In genomic region chr22:32979606-32980005, GRCh38 we compare ENCODE assay signal across 19 cellular contexts.
"Had no signal": no experiment of that assay in that cellular context is flagged by ENCODE, and none has a peak within 500 bp of the region (broad histone marks: within the 10 kb centered on the region; RNA-seq: fewer than 3 reads in every experiment).

No MANE protein-coding gene starts in this region.

- H3K36me3 ChIP-seq: ovary, tibial artery, WERI-Rb-1 had no signal

- H3K9me3 ChIP-seq: ovary, psoas muscle, tibial artery had no signal

- H3K27ac ChIP-seq: foreskin keratinocyte, hepatocyte, ovary, psoas muscle, skin epidermis, tibial artery, WERI-Rb-1 had no signal

- H3K4me3 ChIP-seq: hepatocyte, ovary, psoas muscle, skin epidermis, tibial artery had no signal

- H3K4me1 ChIP-seq: foreskin keratinocyte, psoas muscle, tibial artery had no signal

- H3K27me3 ChIP-seq: foreskin keratinocyte, hepatocyte, ovary, tibial artery had no signal

- ATAC-seq: activated CD8-positive, alpha-beta T cell treated with anti-CD3 and anti-CD28 coated beads, Interleukin-2, amount 10 ng/mL, durations not matched to agents 7 days and 5 days; activated naive CD8-positive, alpha-beta T cell treated with anti-CD3 and anti-CD28 coated beads, Interleukin-2, amount 50 U/mL, for 24 hours; foreskin keratinocyte; natural killer cell treated with Interleukin-12 subunit alpha and Interleukin-12 subunit beta and Interleukin-15 and Interleukin-18, amount 100 ng/mL, for 72 hours; stimulated activated naive CD8-positive, alpha-beta T cell treated with anti-CD3 and anti-CD28 coated beads, Interleukin-15, amount 100 ng/mL, for 72 hours had no signal

- DNase-seq: activated CD4-positive, alpha-beta T cell treated with anti-CD3 and anti-CD28 coated beads, Interleukin-2, amount 10 ng/mL, durations not matched to agents 7 days and 5 days; activated CD4-positive, CD25-positive, alpha-beta regulatory T cell treated with anti-CD3 and anti-CD28 coated beads, Interleukin-2, amount 50 U/mL, for 72 hours; activated CD8-positive, alpha-beta T cell treated with anti-CD3 and anti-CD28 coated beads, Interleukin-2, amount 10 ng/mL, durations not matched to agents 7 days and 5 days; activated gamma-delta T cell; activated naive CD4-positive, alpha-beta T cell treated with anti-CD3 and anti-CD28 coated beads, Interleukin-2, amount 50 U/mL, for 16 hours; activated naive CD8-positive, alpha-beta T cell treated with anti-CD3 and anti-CD28 coated beads, Interleukin-2, amount 50 U/mL, for 24 hours; effector memory CD4-positive, alpha-beta T cell; foreskin keratinocyte; immature natural killer cell; ovary; psoas muscle; right cardiac atrium; stimulated activated CD4-positive, alpha-beta T cell treated with anti-CD3 and anti-CD28 coated beads, Interleukin-1b, Interleukin-23, amount 100 ng/mL, for 48 hours; stimulated activated naive CD8-positive, alpha-beta T cell treated with anti-CD3 and anti-CD28 coated beads, Interleukin-15, amount 100 ng/mL, for 72 hours; tibial artery; WERI-Rb-1 had no signal
